8 cellular contexts compared by ENCODE assay signal in genomic region chr17:81870978-81871386, GRCh38. TPM values are rescaled to one million over a fixed set of nuclear protein-coding genes. Genes with fewer than 3 reads are reported as not detected.
DNase-seq lines count a peak whose midpoint lies in the region; ATAC-seq and TF ChIP-seq lines count a peak whose summit lies in the region.

TSS of gene ARHGDIA (minus strand) at chr17:81871337. CDS start at chr17:81869930, 1,407 bp downstream.

- peaks cover 52% of the 10 kb centered on the region for H3K4me1 Mint-ChIP-seq in dendritic cell treated with granulocyte-macrophage colony-stimulating factor and Interleukin-4, amounts not matched to agents 40 ng/mL and 50 ng/mL, for 4 days (ENCODE audit: low read depth)

- POLR2A ChIA-PET in BJ (lab: Charles Lee), result no interaction called here

- peaks cover 24% of the 10 kb centered on the region for H3K36me3 ChIP-seq in BJ (ENCODE audit: control insufficient read depth, insufficient read depth, low read length)

- H3K9me3 Mint-ChIP-seq in dendritic cell treated with granulocyte-macrophage colony-stimulating factor and Interleukin-4, amounts not matched to agents 40 ng/mL and 50 ng/mL, for 4 days, result no peaks in the 10 kb centered on the region

- CTCF ChIA-PET in BJ (lab: Yijun Ruan, JAX), result interaction anchor here (1.3 to 2.4 kb wide), 2 partner anchors 52 to 319 kb away, joined by 3 to 6 read pairs; partner anchors contain the start of gene FAAP100

- H3K36me3 Mint-ChIP-seq in dendritic cell treated with granulocyte-macrophage colony-stimulating factor and Interleukin-4, amounts not matched to agents 40 ng/mL and 50 ng/mL, for 4 days (ENCODE audit: low read depth), result peaks cover 57% of the 10 kb centered on the region

- peak within 1 kb of the TSS; percentile 95 for H3K27ac Mint-ChIP-seq in dendritic cell treated with granulocyte-macrophage colony-stimulating factor and Interleukin-4, amounts not matched to agents 40 ng/mL and 50 ng/mL, for 4 days

- ATAC-seq in GM21515 (IDR thresholded peaks at IDR 0.05; ENCODE audit: unreplicated experiment), result peak; percentile 10

- DNase-seq in BJ (ENCODE audit: low read depth), result no peak
- no peak for DNase-seq in M059J (ENCODE audit: low read depth)
- DNase-seq in mesenteric fat pad (ENCODE audit: low spot score), result no peak
- no peak for DNase-seq in ureter (ENCODE audit: low spot score)
- DNase-seq in glomerular visceral epithelial cell (ENCODE audit: extremely low spot score), result no peak
- no peak for DNase-seq in activated CD8-positive, alpha-beta memory T cell treated with anti-CD3 and anti-CD28 coated beads for 24 hours

- H3K4me3 Mint-ChIP-seq in dendritic cell treated with granulocyte-macrophage colony-stimulating factor and Interleukin-4, amounts not matched to agents 40 ng/mL and 50 ng/mL, for 4 days, result peak within 1 kb of the TSS; percentile 83

- H3K27me3 ChIP-seq in BJ (ENCODE audit: control insufficient read depth, insufficient read depth, low read length), result no peaks in the 10 kb centered on the region

- intact Hi-C loops in dendritic cell treated with granulocyte-macrophage colony-stimulating factor and Interleukin-4, amounts not matched to agents 40 ng/mL and 50 ng/mL, for 4 days (cut with micrococcal nuclease), result loop anchor here (1.0 kb wide), 2 partner anchors 10 to 20 kb away; partner anchors contain the start of genes ALYREF and ANAPC11

- H3K27me3 Mint-ChIP-seq in dendritic cell treated with granulocyte-macrophage colony-stimulating factor and Interleukin-4, amounts not matched to agents 40 ng/mL and 50 ng/mL, for 4 days, result no peaks in the 10 kb centered on the region

- no peak for TF ChIP-seq CTCF in BJ (IDR thresholded peaks at IDR 0.05; ENCODE audit: insufficient read depth, low read depth, low read length)

- peak within 1 kb of the TSS; percentile 55 for H3K4me3 ChIP-seq in BJ (ENCODE audit: low read depth, low read length)

RNA-seq across cellular contexts. Expression of gene ARHGDIA, which starts in this region (rescaled TPM):
- polyA plus RNA-seq in BJ (2011; rRNA removed), result 74.8 and 163 TPM in 2 replicates
- polyA minus RNA-seq in BJ (2011; rRNA and poly(A)+ RNA removed), result 46.3 and 78.2 TPM in 2 replicates
- total RNA-seq in M059J (2014; rRNA removed; shearing (Covaris generic)), result 124 and 207 TPM in 2 replicates
- total RNA-seq in mesenteric fat pad (521 TPM), ureter (498 TPM)
